In the genomic region with DNA sequence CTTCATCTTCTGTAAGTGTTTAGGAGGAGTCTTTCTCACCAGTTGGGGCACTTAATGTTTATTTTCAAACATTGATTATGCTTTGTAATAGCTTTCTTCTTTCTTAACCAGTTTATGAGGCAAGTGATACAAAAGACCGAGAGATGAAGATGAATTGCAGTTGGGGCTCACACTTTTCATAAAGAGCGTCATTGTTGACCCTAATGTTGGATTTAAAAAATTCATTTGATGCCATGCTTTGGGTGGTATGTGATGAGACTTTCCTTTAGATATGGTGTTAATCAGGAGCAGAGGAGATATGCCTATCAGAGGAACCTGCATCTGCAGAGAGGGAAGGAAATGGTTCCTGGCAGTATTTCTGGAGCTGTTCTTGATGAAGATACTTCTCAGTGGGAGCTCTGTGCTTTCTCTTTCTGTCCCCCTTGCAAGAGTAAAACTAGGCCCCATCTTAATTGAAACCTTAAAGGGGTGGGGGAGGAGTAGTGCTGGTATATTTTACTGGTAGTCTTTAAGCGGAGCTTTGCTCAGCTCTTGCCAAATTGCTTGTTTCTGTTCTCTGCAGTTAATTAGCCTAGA, we compare ENCODE assay signal across 9 cellular contexts. TPM values are rescaled to one million over a fixed set of nuclear protein-coding genes. Genes with fewer than 3 reads are reported as not detected.
DNase-seq lines count a peak whose midpoint lies in the region; ATAC-seq and TF ChIP-seq lines count a peak whose summit lies in the region.
"Had no signal": no experiment of that assay in that cellular context is flagged by ENCODE, and none has a peak within 500 bp of the region (broad histone marks: within the 10 kb centered on the region; RNA-seq: fewer than 3 reads in every experiment).

No MANE protein-coding gene starts in this region.

- H3K4me1 ChIP-seq in CD4-positive, CD25-positive, alpha-beta regulatory T cell (ENCODE audit: control insufficient read depth, insufficient read depth, low read length, poor library complexity, severe bottlenecking), result peaks cover 59% of the 10 kb centered on the region
- peaks cover 0 to 31% (median 4%) of the 10 kb centered on the region in 4 donors for H3K4me1 ChIP-seq in right lobe of liver
- peaks cover 25 to 29% of the 10 kb centered on the region in 2 donors for H3K4me1 ChIP-seq in adrenal gland (replicated peaks in 1 of 2)

- peak in 2 of 3 donors; percentile 45 to 71 for DNase-seq in CD4-positive, CD25-positive, alpha-beta regulatory T cell
- DNase-seq in RKO (ENCODE audit: low spot score) (peak; percentile 11), right lobe of liver (no peak), hippocampal formation (lab: John Stamatoyannopoulos, UW) (no peak), adrenal gland (no peak), kidney tubule cell (ENCODE audit: low spot score) (no peak)

- H3K27ac Mint-ChIP-seq in CD4-positive, CD25-positive, alpha-beta regulatory T cell, result no peak overlapping the region
- H3K27ac Mint-ChIP-seq: activated naive CD4-positive, alpha-beta T cell treated with anti-CD3 and anti-CD28 coated beads, Interleukin-2, amount 50 U/mL, for 72 hours had no signal

- H3K9me3 Mint-ChIP-seq in CD4-positive, CD25-positive, alpha-beta regulatory T cell, result no peaks in the 10 kb centered on the region
- H3K9me3 Mint-ChIP-seq: activated naive CD4-positive, alpha-beta T cell treated with anti-CD3 and anti-CD28 coated beads, Interleukin-2, amount 50 U/mL, for 72 hours had no signal

- TF ChIP-seq CTCF in right lobe of liver (IDR thresholded peaks at IDR 0.05), result no peak
- TF ChIP-seq CTCF in adrenal gland (IDR thresholded peaks at IDR 0.05), result no peak

- H3K27me3 Mint-ChIP-seq in CD4-positive, CD25-positive, alpha-beta regulatory T cell, result no peaks in the 10 kb centered on the region

- ATAC-seq in CD4-positive, CD25-positive, alpha-beta regulatory T cell (ENCODE audit: low read depth in 2 of 2), result no peak
- ATAC-seq in GM21390 (IDR thresholded peaks at IDR 0.05; ENCODE audit: unreplicated experiment), result peak; percentile 37
- ATAC-seq in right lobe of liver, result peak in 1 of 4 donors; percentile 1
- ATAC-seq in HG02571 (IDR thresholded peaks at IDR 0.05; ENCODE audit: unreplicated experiment), result no peak

- no peak overlapping the region for H3K4me3 Mint-ChIP-seq in CD4-positive, CD25-positive, alpha-beta regulatory T cell

- peak overlapping the region; percentile 92 for H3K27ac ChIP-seq in CD4-positive, CD25-positive, alpha-beta regulatory T cell (ENCODE audit: insufficient read depth, low read length, poor library complexity, severe bottlenecking)
- H3K27ac ChIP-seq in right lobe of liver (peak overlapping the region in 2 of 3 donors; percentile 90 to 96), adrenal gland (peak overlapping the region in 2 of 5 donors; percentile 5 to 90)

- TF ChIP-seq POLR2A in right lobe of liver (IDR thresholded peaks at IDR 0.05), result no peak
- no peak for TF ChIP-seq POLR2A in adrenal gland (IDR thresholded peaks at IDR 0.05)

- intact Hi-C loops in right lobe of liver (cut with DNase I) (no loop called here), adrenal gland (cut with DNase I) (loop anchor here in 1 of 2 donors (10.0 kb wide), 1 partner anchor 67 kb away; no protein-coding TSS in a partner anchor)

- WGBS in right lobe of liver (ENCODE audit: insufficient coverage, low coverage, low lambda C conversion rate, missing lambda C conversion rate), result 34% methylated on average over 3 of the region's 3 CpGs
- WGBS in adrenal gland, 4 donors, result 61 to 71% (median 67%) methylated on average over 3 of the region's 3 CpGs

- peaks cover 18 to 52% (median 22%) of the 10 kb centered on the region in 4 donors for H3K4me1 Mint-ChIP-seq in CD4-positive, CD25-positive, alpha-beta regulatory T cell

- H3K9me3 ChIP-seq in CD4-positive, CD25-positive, alpha-beta regulatory T cell (ENCODE audit: control insufficient read depth in 2 of 2, low read length in 2 of 2), result no peaks in the 10 kb centered on the region
- H3K9me3 ChIP-seq in right lobe of liver (no peaks in the 10 kb centered on the region), adrenal gland (replicated peaks in 1 of 3) (no peaks in the 10 kb centered on the region)

- no peaks in the 10 kb centered on the region for H3K27me3 ChIP-seq in CD4-positive, CD25-positive, alpha-beta regulatory T cell (ENCODE audit: control insufficient read depth, insufficient read depth, low read length)
- H3K27me3 ChIP-seq in right lobe of liver, result no peaks in the 10 kb centered on the region
- no peaks in the 10 kb centered on the region for H3K27me3 ChIP-seq in adrenal gland

- no peaks in the 10 kb centered on the region for H3K36me3 ChIP-seq in CD4-positive, CD25-positive, alpha-beta regulatory T cell (ENCODE audit: control insufficient read depth, insufficient read depth, low read length)
- H3K36me3 ChIP-seq in right lobe of liver (no peaks in the 10 kb centered on the region), adrenal gland (replicated peaks in 1 of 2) (no peaks in the 10 kb centered on the region)

- H3K36me3 Mint-ChIP-seq in CD4-positive, CD25-positive, alpha-beta regulatory T cell, result peaks cover 7% of the 10 kb centered on the region

- peak overlapping the region; percentile 99 for H3K4me3 ChIP-seq in CD4-positive, CD25-positive, alpha-beta regulatory T cell (ENCODE audit: low read depth, low read length)
- H3K4me3 ChIP-seq in right lobe of liver (peak overlapping the region; percentile 83 to 89 (median 87)), adrenal gland (peak overlapping the region in 2 of 4 donors; percentile 91 to 98)

RNA-seq across cellular contexts. Expression of gene EML4, which starts 2.3 kb away (rescaled TPM):
- 293 TPM for total RNA-seq in CD4-positive, CD25-positive, alpha-beta regulatory T cell
- polyA plus RNA-seq in CD4-positive, CD25-positive, alpha-beta regulatory T cell, result 10 to 100 TPM; 83.7 to 92.7 (median 89.7) TPM
- total RNA-seq in right lobe of liver (10 to 100 TPM; 28.3 to 55.7 (median 36.7) TPM), adrenal gland (10 to 100 TPM; 32.1 to 64.0 (median 55.1) TPM)
- 10 to 100 TPM; 29.9 to 37.5 (median 35.9) TPM for polyA plus RNA-seq in adrenal gland

Comparison
In these comparisons a context has a peak if more than half of its experiments do, and no peak if none do; other contexts are left out.
1. DNase-seq: peak in CD4-positive, CD25-positive, alpha-beta regulatory T cell (2 of 3) and RKO (single experiment); none in right lobe of liver (0 of 3), hippocampal formation (0 of 2), adrenal gland (0 of 7) and kidney tubule cell (single experiment).